Comparison of ENCODE assay signal across 24 cellular contexts in the genomic region with DNA sequence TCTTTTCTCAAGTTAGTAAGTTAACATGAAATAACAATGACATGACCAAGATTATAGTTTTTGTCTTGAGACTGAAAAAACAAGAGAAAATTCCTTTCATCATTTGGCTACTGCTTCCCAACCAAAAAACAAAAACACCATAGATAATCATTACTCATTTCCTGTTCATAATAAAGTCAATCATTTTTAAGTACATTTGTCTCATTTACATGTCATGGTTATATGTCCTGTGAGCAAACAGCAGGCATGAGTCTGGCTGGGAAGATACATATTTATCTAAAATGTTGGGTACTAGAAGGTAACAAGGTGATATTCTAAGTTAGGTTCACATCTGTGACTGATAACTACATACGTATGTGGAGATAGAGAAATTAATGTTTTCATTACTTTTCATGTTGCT.
"Had no signal": no experiment of that assay in that cellular context is flagged by ENCODE, and none has a peak within 500 bp of the region (broad histone marks: within the 10 kb centered on the region; RNA-seq: fewer than 3 reads in every experiment).

No MANE protein-coding gene starts in this region.

- DNase-seq: activated CD4-positive, alpha-beta T cell treated with anti-CD3 and anti-CD28 coated beads, Interleukin-2, amount 10 ng/mL, durations not matched to agents 7 days and 5 days; activated CD8-positive, alpha-beta memory T cell treated with anti-CD3 and anti-CD28 coated beads, Interleukin-2, amount 50 U/mL, for 4 hours; activated effector memory CD4-positive, alpha-beta T cell treated with Interleukin-2 at 50 U/mL for 16 hours; activated naive CD4-positive, alpha-beta T cell treated with anti-CD3 and anti-CD28 coated beads, Interleukin-2, amount 10 ng/mL, durations not matched to agents 7 days and 5 days; activated naive CD8-positive, alpha-beta T cell treated with anti-CD3 and anti-CD28 coated beads, Interleukin-2, amount 50 U/mL, for 24 hours; activated T-cell treated with anti-CD3 and anti-CD28 coated beads, Interleukin-2, amount 50 U/mL, for 48 hours; aorta; brain microvascular endothelial cell; islet precursor cell; left lung; mammary epithelial cell; midbrain; occipital lobe; posterior cingulate gyrus; stimulated activated CD4-positive, alpha-beta T cell treated with anti-CD3 and anti-CD28 coated beads, Interleukin-2, amount 100 ng/mL, for 24 hours; stimulated activated naive CD8-positive, alpha-beta T cell treated with anti-CD3 and anti-CD28 coated beads, Interleukin-15, amount 100 ng/mL, for 72 hours; trophoblast cell had no signal

- H3K27ac ChIP-seq: brain microvascular endothelial cell, coronary artery, left lung, suprapubic skin, vagina had no signal

- H3K4me1 Mint-ChIP-seq: activated CD4-positive, alpha-beta T cell treated with anti-CD3 and anti-CD28 coated beads, Interleukin-2, amount 10 ng/mL, durations not matched to agents 7 days and 5 days; activated naive CD4-positive, alpha-beta T cell treated with anti-CD3 and anti-CD28 coated beads, Interleukin-2, amount 10 ng/mL, durations not matched to agents 7 days and 5 days had no signal

- H3K27ac Mint-ChIP-seq: activated CD4-positive, alpha-beta T cell treated with anti-CD3 and anti-CD28 coated beads, Interleukin-2, amount 10 ng/mL, durations not matched to agents 7 days and 5 days; activated naive CD4-positive, alpha-beta T cell treated with anti-CD3 and anti-CD28 coated beads, Interleukin-2, amount 10 ng/mL, durations not matched to agents 7 days and 5 days; activated naive CD8-positive, alpha-beta T cell treated with anti-CD3 and anti-CD28 coated beads, Interleukin-2, amount 50 U/mL, for 24 hours; stimulated activated naive CD8-positive, alpha-beta T cell treated with anti-CD3 and anti-CD28 coated beads, Interleukin-15, amount 100 ng/mL, for 72 hours; T-helper 1 cell treated with Interleukin-12 subunit alpha and Interleukin-12 subunit beta and Interleukin-4 antibody, amounts not matched to agents 30 μg/mL and 1 μg/mL, for 36 hours had no signal

- H3K36me3 Mint-ChIP-seq: activated naive CD4-positive, alpha-beta T cell treated with anti-CD3 and anti-CD28 coated beads, Interleukin-2, amount 10 ng/mL, durations not matched to agents 7 days and 5 days had no signal

- H3K9me3 Mint-ChIP-seq: activated CD4-positive, alpha-beta T cell treated with anti-CD3 and anti-CD28 coated beads, Interleukin-2, amount 10 ng/mL, durations not matched to agents 7 days and 5 days; activated naive CD4-positive, alpha-beta T cell treated with anti-CD3 and anti-CD28 coated beads, Interleukin-2, amount 10 ng/mL, durations not matched to agents 7 days and 5 days; activated naive CD8-positive, alpha-beta T cell treated with anti-CD3 and anti-CD28 coated beads, Interleukin-2, amount 50 U/mL, for 24 hours; nephron; T-helper 1 cell treated with Interleukin-12 subunit alpha and Interleukin-12 subunit beta and Interleukin-4 antibody, amounts not matched to agents 30 μg/mL and 1 μg/mL, for 36 hours had no signal

- ATAC-seq: activated CD4-positive, CD25-positive, alpha-beta regulatory T cell treated with anti-CD3 and anti-CD28 coated beads, Interleukin-2, amount 50 U/mL, for 24 hours; activated naive CD8-positive, alpha-beta T cell treated with anti-CD3 and anti-CD28 coated beads, Interleukin-2, amount 50 U/mL, for 24 hours; esophagus mucosa; left lung; stimulated activated naive CD8-positive, alpha-beta T cell treated with anti-CD3 and anti-CD28 coated beads, Interleukin-15, amount 100 ng/mL, for 72 hours had no signal

- H3K27me3 Mint-ChIP-seq: activated CD4-positive, alpha-beta T cell treated with anti-CD3 and anti-CD28 coated beads, Interleukin-2, amount 10 ng/mL, durations not matched to agents 7 days and 5 days; activated naive CD4-positive, alpha-beta T cell treated with anti-CD3 and anti-CD28 coated beads, Interleukin-2, amount 10 ng/mL, durations not matched to agents 7 days and 5 days; activated naive CD8-positive, alpha-beta T cell treated with anti-CD3 and anti-CD28 coated beads, Interleukin-2, amount 50 U/mL, for 24 hours; stimulated activated naive CD8-positive, alpha-beta T cell treated with anti-CD3 and anti-CD28 coated beads, Interleukin-15, amount 100 ng/mL, for 72 hours had no signal

- H3K4me3 Mint-ChIP-seq: activated CD4-positive, alpha-beta T cell treated with anti-CD3 and anti-CD28 coated beads, Interleukin-2, amount 10 ng/mL, durations not matched to agents 7 days and 5 days; activated naive CD4-positive, alpha-beta T cell treated with anti-CD3 and anti-CD28 coated beads, Interleukin-2, amount 10 ng/mL, durations not matched to agents 7 days and 5 days; activated naive CD8-positive, alpha-beta T cell treated with anti-CD3 and anti-CD28 coated beads, Interleukin-2, amount 50 U/mL, for 24 hours; nephron; stimulated activated naive CD8-positive, alpha-beta T cell treated with anti-CD3 and anti-CD28 coated beads, Interleukin-15, amount 100 ng/mL, for 72 hours; T-helper 1 cell treated with Interleukin-12 subunit alpha and Interleukin-12 subunit beta and Interleukin-4 antibody, amounts not matched to agents 30 μg/mL and 1 μg/mL, for 36 hours had no signal
